ENCODE assay signal across 29 cellular contexts in genomic region chr7:135889823-135890222, GRCh38.
"Had no signal": no experiment of that assay in that cellular context is flagged by ENCODE, and none has a peak within 500 bp of the region (broad histone marks: within the 10 kb centered on the region; RNA-seq: fewer than 3 reads in every experiment).

No MANE protein-coding gene starts in this region.

- H2AFZ ChIP-seq: neural progenitor cell had no signal

- FAIRE-seq: pancreas had no signal

- H3K9me3 ChIP-seq: pancreas, prostate gland, right lobe of liver, spleen, suprapubic skin, testis, tibial artery, transverse colon, upper lobe of right lung, uterus had no signal

- H3K36me3 ChIP-seq: neural progenitor cell, pancreas, prostate gland, right lobe of liver, spleen, suprapubic skin, tibial artery, transverse colon, upper lobe of right lung, uterus had no signal

- H3K4me1 Mint-ChIP-seq: naive thymus-derived CD4-positive, alpha-beta T cell; natural killer cell; nephron; neural progenitor cell; stimulated activated memory B cell treated with anti-CD40 and anti-IgM and Interleukin-4, amounts not matched to agents 10 μg/mL and 1 μg/mL and 100 μg/mL, for 72 hours; stimulated activated naive CD8-positive, alpha-beta T cell treated with anti-CD3 and anti-CD28 coated beads, Interleukin-15, amount 100 ng/mL, for 72 hours had no signal

- H3K9me3 Mint-ChIP-seq: natural killer cell; neural progenitor cell; stimulated activated memory B cell treated with anti-CD40 and anti-IgM and Interleukin-4, amounts not matched to agents 10 μg/mL and 1 μg/mL and 100 μg/mL, for 72 hours; stimulated activated naive CD8-positive, alpha-beta T cell treated with anti-CD3 and anti-CD28 coated beads, Interleukin-15, amount 100 ng/mL, for 72 hours had no signal

- H3K4me3 Mint-ChIP-seq: naive thymus-derived CD4-positive, alpha-beta T cell; natural killer cell; nephron; neural progenitor cell; stimulated activated memory B cell treated with anti-CD40 and anti-IgM and Interleukin-4, amounts not matched to agents 10 μg/mL and 1 μg/mL and 100 μg/mL, for 72 hours; stimulated activated naive CD8-positive, alpha-beta T cell treated with anti-CD3 and anti-CD28 coated beads, Interleukin-15, amount 100 ng/mL, for 72 hours; type B pancreatic cell had no signal

- H3K36me3 Mint-ChIP-seq: naive thymus-derived CD4-positive, alpha-beta T cell; natural killer cell; neural progenitor cell; stimulated activated memory B cell treated with anti-CD40 and anti-IgM and Interleukin-4, amounts not matched to agents 10 μg/mL and 1 μg/mL and 100 μg/mL, for 72 hours; type B pancreatic cell had no signal

- ATAC-seq: naive thymus-derived CD4-positive, alpha-beta T cell; natural killer cell; pancreas; right cardiac atrium; right lobe of liver; stimulated activated memory B cell treated with anti-CD40 and anti-IgM and Interleukin-4, amounts not matched to agents 10 μg/mL and 1 μg/mL and 100 μg/mL, for 72 hours; stimulated activated naive CD8-positive, alpha-beta T cell treated with anti-CD3 and anti-CD28 coated beads, Interleukin-15, amount 100 ng/mL, for 72 hours; stimulated activated naive CD8-positive, alpha-beta T cell treated with anti-CD3 and anti-CD28 coated beads, Interleukin-15, Interleukin-2, amounts not matched to agents 100 U/mL and 50 U/mL, for 24 hours; upper lobe of right lung had no signal

- H3K27me3 Mint-ChIP-seq: stimulated activated memory B cell treated with anti-CD40 and anti-IgM and Interleukin-4, amounts not matched to agents 10 μg/mL and 1 μg/mL and 100 μg/mL, for 72 hours; stimulated activated naive CD8-positive, alpha-beta T cell treated with anti-CD3 and anti-CD28 coated beads, Interleukin-15, amount 100 ng/mL, for 72 hours; type B pancreatic cell had no signal

- H3K4me1 ChIP-seq: neural progenitor cell, pancreas, prostate gland, right lobe of liver, spleen, suprapubic skin, testis, tibial artery, transverse colon, upper lobe of right lung, uterus had no signal

- H3K27me3 ChIP-seq: neural progenitor cell, pancreas, right lobe of liver, spleen, suprapubic skin, testis, tibial artery, transverse colon, upper lobe of right lung, uterus had no signal

- H3K4me2 ChIP-seq: neural progenitor cell, smooth muscle cell had no signal

- H3K27ac ChIP-seq: neural progenitor cell, pancreas, prostate gland, right lobe of liver, skin epidermis, spleen, suprapubic skin, testis, tibial artery, transverse colon, upper lobe of right lung, uterus had no signal

- H3K27ac Mint-ChIP-seq: naive thymus-derived CD4-positive, alpha-beta T cell; natural killer cell; neural progenitor cell; stimulated activated memory B cell treated with anti-CD40 and anti-IgM and Interleukin-4, amounts not matched to agents 10 μg/mL and 1 μg/mL and 100 μg/mL, for 72 hours; stimulated activated naive CD8-positive, alpha-beta T cell treated with anti-CD3 and anti-CD28 coated beads, Interleukin-15, amount 100 ng/mL, for 72 hours; type B pancreatic cell had no signal

- H3K4me3 ChIP-seq: neural progenitor cell, pancreas, prostate gland, right lobe of liver, skin epidermis, smooth muscle cell, spleen, suprapubic skin, testis, tibial artery, transverse colon, upper lobe of right lung, uterus had no signal

- DNase-seq: naive thymus-derived CD4-positive, alpha-beta T cell; natural killer cell; occipital lobe; pancreas; right cardiac atrium; right lobe of liver; spleen; stimulated activated CD4-positive, alpha-beta T cell treated with anti-CD3 and anti-CD28 coated beads, Interleukin-12 subunit alpha, Interleukin-12 subunit beta, amount 100 ng/mL, for 4 hours; stimulated activated CD4-positive, alpha-beta T cell treated with anti-CD3 and anti-CD28 coated beads, Interleukin-1b, Interleukin-23, amount 100 ng/mL, for 48 hours; stimulated activated CD4-positive, alpha-beta T cell treated with anti-CD3 and anti-CD28 coated beads, Interleukin-4, amount 100 ng/mL, for 1 hour; stimulated activated CD4-positive, alpha-beta T cell treated with anti-CD3 and anti-CD28 coated beads, Interleukin-4, amount 100 ng/mL, for 4 hours; stimulated activated CD8-positive, alpha-beta memory T cell treated with anti-CD3 and anti-CD28 coated beads, Interleukin-4, amount 100 ng/mL, for 48 hours; stimulated activated naive CD4-positive, alpha-beta T cell; stimulated activated naive CD8-positive, alpha-beta T cell treated with anti-CD3 and anti-CD28 coated beads, Interleukin-15, amount 100 ng/mL, for 72 hours; stimulated activated naive CD8-positive, alpha-beta T cell treated with anti-CD3 and anti-CD28 coated beads, Interleukin-15, Interleukin-2, amounts not matched to agents 100 U/mL and 50 U/mL, for 24 hours; substantia nigra; testis; tibial artery; transverse colon; upper lobe of right lung; uterus had no signal

- H3K9ac ChIP-seq: neural progenitor cell had no signal
